In the genomic region with DNA sequence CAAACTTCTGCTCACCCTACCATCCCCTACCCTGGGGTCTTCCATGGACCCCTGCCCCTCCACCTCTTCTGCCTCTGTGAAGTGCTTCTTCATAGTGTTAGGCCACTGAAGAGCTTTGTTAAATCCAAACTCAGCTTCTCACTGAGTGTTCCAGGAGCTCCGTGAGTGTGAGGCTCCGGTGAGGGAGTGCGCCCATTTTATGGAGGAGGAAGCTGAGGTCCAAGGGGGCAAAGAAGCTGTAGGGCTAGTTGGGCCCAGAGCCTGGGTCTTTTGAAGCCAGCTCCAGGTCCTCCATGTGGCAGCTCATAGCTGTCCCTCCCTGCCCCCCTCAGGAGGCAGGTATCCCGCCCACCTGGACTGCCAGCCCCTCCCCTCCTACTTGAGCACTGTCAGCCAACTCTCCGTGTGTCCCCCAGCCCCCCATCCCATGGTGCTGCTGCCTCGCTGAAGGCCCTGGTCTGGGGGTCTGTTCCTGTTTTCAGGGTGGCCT, we compare ENCODE assay signal across 10 cellular contexts. TPM values are rescaled to one million over a fixed set of nuclear protein-coding genes. Genes with fewer than 3 reads are reported as not detected.
DNase-seq lines count a peak whose midpoint lies in the region; ATAC-seq, FAIRE-seq and TF ChIP-seq lines count a peak whose summit lies in the region.
"Had no signal": no experiment of that assay in that cellular context is flagged by ENCODE, and none has a peak within 500 bp of the region (broad histone marks: within the 10 kb centered on the region; RNA-seq: fewer than 3 reads in every experiment).

No MANE protein-coding gene starts in this region.

- H3K27ac ChIP-seq in lung (ENCODE audit: low read depth in 1 of 2, low read length in 1 of 2) (peak overlapping the region; percentile 67 to 87), temporal lobe (ENCODE audit: low read depth, low read length) (peak overlapping the region; percentile 69)

- CTCF ChIA-PET in Calu3 (lab: Charles Lee), result interaction anchor here (0.5 to 6.4 kb wide), 3 partner anchors 8 to 282 kb away, joined by 3 to 66 read pairs (median 5); no protein-coding TSS in a partner anchor

- peaks cover 60% of the 10 kb centered on the region for H3K36me3 Mint-ChIP-seq in activated T-cell treated with anti-CD3 and anti-CD28 coated beads, Interleukin-2, amount 50 U/mL, for 24 hours (ENCODE audit: low read depth)
- peaks cover 99% of the 10 kb centered on the region for H3K36me3 Mint-ChIP-seq in activated T-helper 17 cell treated with anti-CD3 and anti-CD28 coated beads, Interleukin-2, amount 50 U/mL, for 72 hours (ENCODE audit: low read depth)
- peaks cover 13% of the 10 kb centered on the region for H3K36me3 Mint-ChIP-seq in Calu3 (ENCODE audit: insufficient read depth, unreplicated experiment)

- no peaks in the 10 kb centered on the region for H3K27me3 ChIP-seq in lung (ENCODE audit: control insufficient read depth, insufficient read depth)

- peaks cover 0 to 9% of the 10 kb centered on the region in 2 donors for H3K4me1 ChIP-seq in lung (ENCODE audit: control insufficient read depth in 2 of 2, insufficient read depth in 2 of 2, low read length in 2 of 2)

- no peak overlapping the region for H3K4me3 ChIP-seq in lung

- H3K27me3 Mint-ChIP-seq in activated T-cell treated with anti-CD3 and anti-CD28 coated beads, Interleukin-2, amount 50 U/mL, for 24 hours, result no peaks in the 10 kb centered on the region
- no peaks in the 10 kb centered on the region for H3K27me3 Mint-ChIP-seq in activated T-helper 17 cell treated with anti-CD3 and anti-CD28 coated beads, Interleukin-2, amount 50 U/mL, for 72 hours
- H3K27me3 Mint-ChIP-seq in Calu3 (ENCODE audit: unreplicated experiment), result peaks cover 23% of the 10 kb centered on the region

- peak; percentile 69 for DNase-seq in activated T-cell treated with anti-CD3 and anti-CD28 coated beads, Interleukin-2, amount 50 U/mL, for 24 hours
- DNase-seq in activated T-cell treated with anti-CD3 and anti-CD28 coated beads for 4 hours (no peak), lung (ENCODE audit: low spot score) (no peak), Calu3 (no peak), RCC 7860 (ENCODE audit: low spot score) (no peak)
- DNase-seq: NCI-H510A had no signal

- TF ChIP-seq CTCF in lung (IDR thresholded peaks at IDR 0.05; ENCODE audit: control extremely low read depth, extremely low read depth), result no peak
- no peak for TF ChIP-seq CTCF in Calu3 (IDR thresholded peaks at IDR 0.05; ENCODE audit: unreplicated experiment)

- no peak for FAIRE-seq in RCC 7860 (lab: Jason Lieb, UNC)

- peak overlapping the region; percentile 98 for H3K4me3 Mint-ChIP-seq in activated T-cell treated with anti-CD3 and anti-CD28 coated beads, Interleukin-2, amount 50 U/mL, for 24 hours
- H3K4me3 Mint-ChIP-seq in activated T-helper 17 cell treated with anti-CD3 and anti-CD28 coated beads, Interleukin-2, amount 50 U/mL, for 72 hours, result peak overlapping the region; percentile 92
- no peak overlapping the region for H3K4me3 Mint-ChIP-seq in Calu3 (ENCODE audit: low read depth, unreplicated experiment)

- peak overlapping the region; percentile 99 for H3K27ac Mint-ChIP-seq in activated T-cell treated with anti-CD3 and anti-CD28 coated beads, Interleukin-2, amount 50 U/mL, for 24 hours
- peak overlapping the region; percentile 99 for H3K27ac Mint-ChIP-seq in activated T-helper 17 cell treated with anti-CD3 and anti-CD28 coated beads, Interleukin-2, amount 50 U/mL, for 72 hours
- H3K27ac Mint-ChIP-seq in Calu3 (ENCODE audit: unreplicated experiment), result no peak overlapping the region

- ATAC-seq in activated T-helper 17 cell treated with anti-CD3 and anti-CD28 coated beads, Interleukin-2, amount 50 U/mL, for 72 hours (replicated peaks), result no peak
- ATAC-seq in lung (ENCODE audit: insufficient read depth, low FRiP score) (no peak), HG02884 (IDR thresholded peaks at IDR 0.05; ENCODE audit: unreplicated experiment) (no peak)

- intact Hi-C loops in Calu3 (cut with micrococcal nuclease; ENCODE audit: unreplicated experiment), result no loop called here

- no TSS peak for BruUV-seq in Calu3 (replicated peaks; lab: Mats Ljungman, UMichigan)

- whole genome bisulfite sequencing in lung, 2 donors, result 60 to 75% methylated on average over 6 of the region's 6 CpGs

- H3K4me1 Mint-ChIP-seq in activated T-cell treated with anti-CD3 and anti-CD28 coated beads, Interleukin-2, amount 50 U/mL, for 24 hours (ENCODE audit: low read depth), result peaks cover 91% of the 10 kb centered on the region
- H3K4me1 Mint-ChIP-seq in activated T-helper 17 cell treated with anti-CD3 and anti-CD28 coated beads, Interleukin-2, amount 50 U/mL, for 72 hours, result peaks cover 16% of the 10 kb centered on the region
- H3K4me1 Mint-ChIP-seq in Calu3 (ENCODE audit: low read depth, unreplicated experiment), result peaks cover 22% of the 10 kb centered on the region

- no peaks in the 10 kb centered on the region for H3K9me3 Mint-ChIP-seq in activated T-cell treated with anti-CD3 and anti-CD28 coated beads, Interleukin-2, amount 50 U/mL, for 24 hours
- no peaks in the 10 kb centered on the region for H3K9me3 Mint-ChIP-seq in activated T-helper 17 cell treated with anti-CD3 and anti-CD28 coated beads, Interleukin-2, amount 50 U/mL, for 72 hours
- H3K9me3 Mint-ChIP-seq in Calu3 (ENCODE audit: low read depth, unreplicated experiment), result no peaks in the 10 kb centered on the region

- no peaks in the 10 kb centered on the region for H3K36me3 ChIP-seq in lung (ENCODE audit: control insufficient read depth in 2 of 2, insufficient read depth in 2 of 2, low read length in 2 of 2)

- H3K9me3 ChIP-seq in lung (ENCODE audit: control insufficient read depth in 2 of 2, insufficient read depth in 1 of 2, low read length in 1 of 2), result no peaks in the 10 kb centered on the region

RNA-seq across cellular contexts. Expression of gene FMNL1, which starts 6.0 kb away (rescaled TPM):
- total RNA-seq in activated T-helper 17 cell treated with anti-CD3 and anti-CD28 coated beads, Interleukin-2, amount 50 U/mL, for 72 hours, result 100 to 1,000 TPM; 262 to 496 TPM
- total RNA-seq in lung (10 to 100 TPM; 25.0 to 83.7 TPM), temporal lobe (4.2 TPM), Calu3 (2022) (8.5 and 9.6 TPM in 2 replicates)
- polyA plus RNA-seq in lung, result 100 to 1,000 TPM in 1 of 2 donors, 10 to 100 TPM in 1; 29.5 to 135 TPM

RNA-seq across cellular contexts. Expression of gene SPATA32, which starts 34.2 kb away (rescaled TPM):
- total RNA-seq in activated T-helper 17 cell treated with anti-CD3 and anti-CD28 coated beads, Interleukin-2, amount 50 U/mL, for 72 hours, result under 1 TPM; 0.13 to 0.32 TPM
- total RNA-seq in lung, result under 1 TPM in 1 of 2 donors, not detected in 1; 0.21 TPM
- under 1 TPM; 0.08 to 0.40 TPM for polyA plus RNA-seq in lung
- total RNA-seq in temporal lobe, result not detected
- total RNA-seq in Calu3 (2022), result 0.85 and 0.88 TPM in 2 replicates
- total RNA-seq: osteocyte had no signal
